Comparison of ENCODE assay signal across 26 cellular contexts in genomic region chr22:31077681-31078080, GRCh38. TPM values are rescaled to one million over a fixed set of nuclear protein-coding genes. Genes with fewer than 3 reads are reported as not detected.
"Had no signal": no experiment of that assay in that cellular context is flagged by ENCODE, and none has a peak within 500 bp of the region (broad histone marks: within the 10 kb centered on the region; RNA-seq: fewer than 3 reads in every experiment).

No MANE protein-coding gene starts in this region.

- H3K4me3 ChIP-seq: esophagus squamous epithelium, heart right ventricle, lung, neural progenitor cell, psoas muscle, sigmoid colon, suprapubic skin had no signal

- H3K27me3 ChIP-seq: esophagus squamous epithelium, heart right ventricle, neural progenitor cell, sigmoid colon, suprapubic skin had no signal

- H3K27me3 Mint-ChIP-seq: type B pancreatic cell had no signal

- H3K36me3 ChIP-seq: esophagus squamous epithelium, heart right ventricle, neural progenitor cell, sigmoid colon, suprapubic skin had no signal

- H3K36me3 Mint-ChIP-seq: immature natural killer cell; memory B cell; natural killer cell; stimulated activated effector memory CD8-positive, alpha-beta T cell treated with anti-CD3 and anti-CD28 coated beads, Interleukin-12 subunit alpha, Interleukin-12 subunit beta, amount 100 ng/mL, for 72 hours; type B pancreatic cell had no signal

- H3K9me3 Mint-ChIP-seq: effector memory CD8-positive, alpha-beta T cell; immature natural killer cell; memory B cell; natural killer cell; neural progenitor cell; stimulated activated effector memory CD8-positive, alpha-beta T cell treated with anti-CD3 and anti-CD28 coated beads, Interleukin-12 subunit alpha, Interleukin-12 subunit beta, amount 100 ng/mL, for 72 hours; type B pancreatic cell had no signal

- ATAC-seq: effector memory CD8-positive, alpha-beta T cell; heart right ventricle; natural killer cell; psoas muscle; right cardiac atrium; stimulated activated effector memory CD8-positive, alpha-beta T cell treated with anti-CD3 and anti-CD28 coated beads, Interleukin-12 subunit alpha, Interleukin-12 subunit beta, amount 100 ng/mL, for 72 hours had no signal

- H3K27ac ChIP-seq: neural progenitor cell, psoas muscle, suprapubic skin had no signal

- H2AFZ ChIP-seq: neural progenitor cell had no signal

- H3K4me2 ChIP-seq: neural progenitor cell had no signal

- DNase-seq: cortex of kidney; effector memory CD8-positive, alpha-beta T cell; erythroblast; esophagus squamous epithelium; glutamatergic neuron; heart right ventricle; hypothalamus; immature natural killer cell; islet precursor cell; kidney glomerular epithelial cell; natural killer cell; nucleus accumbens; psoas muscle; sigmoid colon; stimulated activated CD4-positive, alpha-beta T cell treated with anti-CD3 and anti-CD28 coated beads, Interleukin-2, amount 100 ng/mL, for 24 hours; stimulated activated CD4-positive, alpha-beta T cell treated with anti-CD3 and anti-CD28 coated beads, Interleukin-4, amount 100 ng/mL, for 24 hours; stimulated activated naive CD4-positive, alpha-beta T cell treated with Interleukin-2 at 50 U/mL for 16 hours had no signal

- H3K9ac ChIP-seq: neural progenitor cell had no signal

- H3K9me3 ChIP-seq: esophagus squamous epithelium, heart right ventricle, psoas muscle, sigmoid colon, suprapubic skin had no signal

- H3K4me3 Mint-ChIP-seq: effector memory CD8-positive, alpha-beta T cell; immature natural killer cell; memory B cell; natural killer cell; neural progenitor cell; stimulated activated effector memory CD8-positive, alpha-beta T cell treated with anti-CD3 and anti-CD28 coated beads, Interleukin-12 subunit alpha, Interleukin-12 subunit beta, amount 100 ng/mL, for 72 hours; type B pancreatic cell had no signal

- H3K27ac Mint-ChIP-seq: effector memory CD8-positive, alpha-beta T cell; memory B cell; natural killer cell; neural progenitor cell; stimulated activated effector memory CD8-positive, alpha-beta T cell treated with anti-CD3 and anti-CD28 coated beads, Interleukin-12 subunit alpha, Interleukin-12 subunit beta, amount 100 ng/mL, for 72 hours had no signal

- H3K4me1 ChIP-seq: neural progenitor cell had no signal

RNA-seq across cellular contexts. Expression of gene INPP5J, which starts 45.1 kb away (rescaled TPM):
- total RNA-seq: mononuclear cell, natural killer cell, skeletal muscle tissue had no signal
- polyA plus RNA-seq: immature natural killer cell had no signal
